Comparison of ENCODE assay signal across 9 cellular contexts in the genomic region with DNA sequence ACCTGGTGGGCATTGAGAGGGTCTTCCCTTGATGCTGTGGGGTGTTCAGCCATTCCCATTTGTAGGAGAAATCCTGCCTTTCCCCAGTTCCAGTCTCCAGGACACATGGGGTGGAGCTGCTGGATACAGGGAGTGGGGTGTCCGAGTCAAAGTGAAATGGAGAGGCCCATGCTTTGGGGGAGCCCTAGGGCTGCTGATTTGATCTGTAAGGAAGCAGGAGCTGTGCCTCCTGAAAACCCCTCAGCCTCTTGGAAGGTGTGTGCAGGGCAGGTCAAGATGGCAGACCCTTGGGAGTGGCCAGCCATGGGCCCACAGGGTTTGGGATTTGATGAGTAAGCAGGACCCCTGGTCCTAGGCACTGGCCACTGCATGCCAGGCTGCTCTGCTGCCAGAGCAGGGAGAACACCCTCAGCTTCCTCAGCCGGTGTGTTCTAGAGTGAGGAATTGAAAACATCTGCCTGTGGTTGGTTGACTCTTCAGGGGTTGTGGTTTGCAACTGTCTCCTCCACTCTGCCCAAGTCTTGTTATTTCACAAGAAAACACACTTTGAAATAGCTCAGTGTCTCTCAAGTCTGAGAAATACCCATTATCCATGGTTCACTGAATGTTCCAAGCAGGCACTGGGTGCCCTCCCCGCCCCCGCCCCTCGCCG.
DNase-seq lines count a peak whose midpoint lies in the region; ATAC-seq and TF ChIP-seq lines count a peak whose summit lies in the region.
"Had no signal": no experiment of that assay in that cellular context is flagged by ENCODE, and none has a peak within 500 bp of the region (broad histone marks: within the 10 kb centered on the region; RNA-seq: fewer than 3 reads in every experiment).

No MANE protein-coding gene starts in this region.

- ATAC-seq in GM19395 (IDR thresholded peaks at IDR 0.05; ENCODE audit: unreplicated experiment) (peak; percentile 72), HG03280 (IDR thresholded peaks at IDR 0.05; ENCODE audit: unreplicated experiment) (no peak), GM18520 (IDR thresholded peaks at IDR 0.05; ENCODE audit: unreplicated experiment) (no peak)

- intact Hi-C loops in uterus (cut with DNase I; ENCODE audit: low total_unique reads) = no loop called here

- no peaks in the 10 kb centered on the region for H3K9me3 ChIP-seq in uterus

- CTCF ChIA-PET in AG04449 (lab: Yijun Ruan, JAX) = interaction anchor here (1.1 to 3.5 kb wide), 4 partner anchors 9 to 102 kb away, joined by 3 to 34 read pairs (median 7); no protein-coding TSS in a partner anchor

- H3K4me3 ChIP-seq in AG04449 (ENCODE audit: low read depth, low read length) (no peak overlapping the region), uterus (no peak overlapping the region)

- POLR2A ChIA-PET in AG04449 (lab: Yijun Ruan, JAX) = no interaction called here

- H3K27ac ChIP-seq in uterus = peak overlapping the region in 1 of 2 donors; percentile 17
- H3K27ac ChIP-seq: VCaP had no signal

- no peaks in the 10 kb centered on the region for H3K27me3 ChIP-seq in uterus

- TF ChIP-seq CTCF in AG04449 (IDR thresholded peaks at IDR 0.05; ENCODE audit: insufficient read depth, low read length, missing control alignments) (no peak), uterus (IDR thresholded peaks at IDR 0.05) (no peak)

- TF ChIP-seq POLR2A in uterus (IDR thresholded peaks at IDR 0.05) = no peak

- no peaks in the 10 kb centered on the region for H3K36me3 ChIP-seq in uterus

- DNase-seq in AG04449 (ENCODE audit: low read depth, low spot score) (peak; percentile 65), LHCN-M2 (ENCODE audit: low read depth) (peak; percentile 63), fibroblast of gingiva (ENCODE audit: low read depth) (peak; percentile 82), uterus (no peak)
- DNase-seq in activated effector memory CD4-positive, alpha-beta T cell treated with anti-CD3 and anti-CD28 coated beads, Interleukin-2, amount 50 U/mL, for 16 hours = no peak

- H3K4me1 ChIP-seq in uterus = no peaks in the 10 kb centered on the region

Comparison
In these comparisons a context has a peak if more than half of its experiments do, and no peak if none do; other contexts are left out.
1. DNase-seq: peak in AG04449 (single experiment), LHCN-M2 (single experiment) and fibroblast of gingiva (single experiment); none in uterus (0 of 2) and activated effector memory CD4-positive, alpha-beta T cell treated with anti-CD3 and anti-CD28 coated beads, Interleukin-2, amount 50 U/mL, for 16 hours (single experiment).